Comparison of ENCODE assay signal across 8 cellular contexts in the genomic region with DNA sequence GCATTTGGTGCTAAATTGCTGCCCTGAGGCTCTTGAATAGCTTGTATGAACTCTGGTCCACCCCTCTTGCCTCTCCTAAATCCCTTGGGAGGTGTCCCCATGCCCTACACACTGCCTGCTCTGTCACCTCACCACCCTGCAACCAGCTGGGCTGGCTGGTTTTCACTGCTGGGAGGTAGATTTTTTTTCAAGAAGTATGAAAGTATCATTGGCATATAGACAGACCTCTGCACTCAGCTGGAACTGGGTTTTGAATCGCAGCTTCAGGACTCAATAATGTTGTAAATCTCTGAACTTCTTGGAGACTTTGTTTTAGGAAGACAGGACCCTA.
DNase-seq lines count a peak whose midpoint lies in the region; ATAC-seq and TF ChIP-seq lines count a peak whose summit lies in the region.

No MANE protein-coding gene starts in this region.

- H3K36me3 ChIP-seq in HCT116 (ENCODE audit: control insufficient read depth in 1 of 2, insufficient read depth in 2 of 2, low read length in 2 of 2) = no peaks in the 10 kb centered on the region

- H3K4me3 ChIP-seq in HCT116 (replicated peaks in 1 of 2; ENCODE audit: low read depth in 1 of 2, low read length in 2 of 2) = peak overlapping the region in 1 of 2 experiments; percentile 23; a peak in 1 of 4 replicates

- H2AFZ ChIP-seq in HCT116 (ENCODE audit: low read depth, low read length, poor library complexity, severe bottlenecking) = no peak overlapping the region

- no peaks in the 10 kb centered on the region for H4K20me1 ChIP-seq in HCT116 (ENCODE audit: insufficient read depth)

- peaks cover 62 to 75% of the 10 kb centered on the region in 2 experiments for H3K4me1 ChIP-seq in HCT116 (ENCODE audit: control insufficient read depth in 1 of 2, insufficient read depth in 2 of 2, low read length in 2 of 2)

- intact Hi-C loops in Calu3 (cut with micrococcal nuclease; ENCODE audit: unreplicated experiment) = loop anchor here (5.0 kb wide), 1 partner anchor 84 kb away; no protein-coding TSS in a partner anchor
- intact Hi-C loops in HCT116 (cut with micrococcal nuclease) = loop anchor here (2.0 to 5.0 kb wide), 2 partner anchors 184 to 310 kb away; a partner anchor contains a TSS
- intact Hi-C loops in activated T-helper 2 cell treated with anti-CD3 and anti-CD28 coated beads, Interferon-gamma antibody, Interleukin-2, Interleukin-4, amounts not matched to agents 10 μg/mL and 5 μg/mL and 100 μg/mL, durations not matched to agents 14 hours and 24 hours and 36 hours (cut with micrococcal nuclease) = loop anchor here (1.0 to 5.0 kb wide), 6 partner anchors 22 to 198 kb away; no protein-coding TSS in a partner anchor
- intact Hi-C loops in natural killer cell (cut with micrococcal nuclease) = no loop called here
- intact Hi-C loops in CD14-positive monocyte (cut with micrococcal nuclease) = no loop called here

- peak overlapping the region; percentile 36 for H3K9ac ChIP-seq in HCT116 (ENCODE audit: low read length)

- TF ChIP-seq CTCF in Calu3 (IDR thresholded peaks at IDR 0.05; ENCODE audit: unreplicated experiment) (no peak), HCT116 (IDR thresholded peaks at IDR 0.05 in 2 of 3, conservative IDR thresholded peaks at IDR 0.05 in 1 of 3; ENCODE audit: borderline replicate concordance in 1 of 3, insufficient read depth in 1 of 3, low read depth in 2 of 3, low read length in 2 of 3) (no peak), natural killer cell (IDR thresholded peaks at IDR 0.05) (no peak), CD14-positive monocyte (IDR thresholded peaks at IDR 0.05) (no peak)

- H3K27me3 ChIP-seq in HCT116 (ENCODE audit: insufficient read depth, low read length) = no peaks in the 10 kb centered on the region

- H3K4me1 Mint-ChIP-seq in Calu3 (ENCODE audit: low read depth, unreplicated experiment) (peaks cover 51% of the 10 kb centered on the region), natural killer cell (peaks cover 45 to 72% of the 10 kb centered on the region in 2 donors), CD14-positive monocyte (peaks cover 51% of the 10 kb centered on the region)
- H3K4me1 Mint-ChIP-seq in activated T-helper 2 cell treated with anti-CD3 and anti-CD28 coated beads, Interferon-gamma antibody, Interleukin-2, Interleukin-4, amounts not matched to agents 10 μg/mL and 5 μg/mL and 100 μg/mL, durations not matched to agents 14 hours and 24 hours and 36 hours (ENCODE audit: low read depth) = peaks cover 79% of the 10 kb centered on the region

- no peaks in the 10 kb centered on the region for H3K27me3 Mint-ChIP-seq in Calu3 (ENCODE audit: unreplicated experiment)
- no peaks in the 10 kb centered on the region for H3K27me3 Mint-ChIP-seq in activated T-helper 2 cell treated with anti-CD3 and anti-CD28 coated beads, Interferon-gamma antibody, Interleukin-2, Interleukin-4, amounts not matched to agents 10 μg/mL and 5 μg/mL and 100 μg/mL, durations not matched to agents 14 hours and 24 hours and 36 hours (ENCODE audit: low read depth)
- peaks cover 40 to 83% of the 10 kb centered on the region in 2 donors for H3K27me3 Mint-ChIP-seq in natural killer cell (ENCODE audit: low read depth in 2 of 2)
- peaks cover 0 to 13% (median 2%) of the 10 kb centered on the region in 3 donors for H3K27me3 Mint-ChIP-seq in CD14-positive monocyte (ENCODE audit: low read depth in 3 of 3)

- TF ChIP-seq RAD21 in HCT116 (IDR thresholded peaks at IDR 0.05; ENCODE audit: low read depth) = no peak

- H3K9me3 Mint-ChIP-seq in Calu3 (ENCODE audit: low read depth, unreplicated experiment) = no peaks in the 10 kb centered on the region
- H3K9me3 Mint-ChIP-seq in activated T-helper 2 cell treated with anti-CD3 and anti-CD28 coated beads, Interferon-gamma antibody, Interleukin-2, Interleukin-4, amounts not matched to agents 10 μg/mL and 5 μg/mL and 100 μg/mL, durations not matched to agents 14 hours and 24 hours and 36 hours = no peaks in the 10 kb centered on the region
- H3K9me3 Mint-ChIP-seq in natural killer cell = no peaks in the 10 kb centered on the region
- H3K9me3 Mint-ChIP-seq in CD14-positive monocyte = peaks cover 0 to 7% (median 4%) of the 10 kb centered on the region in 7 donors

- POLR2A ChIA-PET in HCT116 (lab: Charles Lee) = no interaction called here

- RAD21 ChIA-PET in HCT116 (lab: Charles Lee; ENCODE audit: low non-redundant PET in 1 of 2, low total read pairs in 2 of 2, uncharacterized antibody in 2 of 2, unreplicated experiment in 2 of 2) = interaction anchor here (0.6 to 2.5 kb wide), 4 partner anchors 142 to 198 kb away, joined by 5 to 15 read pairs (median 10); a partner anchor contains a TSS

- H3K9me2 ChIP-seq in HCT116 (ENCODE audit: insufficient read depth) = no peaks in the 10 kb centered on the region

- H3K27ac Mint-ChIP-seq in Calu3 (ENCODE audit: unreplicated experiment) (peak overlapping the region; percentile 89), natural killer cell (peak overlapping the region in 1 of 2 donors; percentile 43), CD14-positive monocyte (peak overlapping the region in 3 of 7 donors; percentile 5 to 67 (median 28))
- peak overlapping the region; percentile 99 for H3K27ac Mint-ChIP-seq in activated T-helper 2 cell treated with anti-CD3 and anti-CD28 coated beads, Interferon-gamma antibody, Interleukin-2, Interleukin-4, amounts not matched to agents 10 μg/mL and 5 μg/mL and 100 μg/mL, durations not matched to agents 14 hours and 24 hours and 36 hours

- TF ChIP-seq POLR2A in HCT116 (IDR thresholded peaks at IDR 0.05; ENCODE audit: borderline replicate concordance, extremely low read depth, insufficient read depth, insufficient read length) = no peak

- no peaks in the 10 kb centered on the region for H3K9me3 ChIP-seq in HCT116 (ENCODE audit: control insufficient read depth in 1 of 2, insufficient read depth in 1 of 2, low read depth in 1 of 2, low read length in 2 of 2)

- H3K79me2 ChIP-seq in HCT116 (ENCODE audit: insufficient read depth, low read length) = peaks cover 26% of the 10 kb centered on the region; the same call in 1 of the 2 replicates

- ATAC-seq in HCT116 = no peak
- ATAC-seq in natural killer cell = peak in 2 of 3 donors; percentile 2 to 3
- ATAC-seq in HG02852 (IDR thresholded peaks at IDR 0.05; ENCODE audit: unreplicated experiment) = no peak
- no peak for ATAC-seq in HG03469 (IDR thresholded peaks at IDR 0.05; ENCODE audit: unreplicated experiment)
- no peak for ATAC-seq in HG03460 (IDR thresholded peaks at IDR 0.05; ENCODE audit: unreplicated experiment)

- H3K27ac ChIP-seq in HCT116 (ENCODE audit: low read depth, low read length) = peak overlapping the region; percentile 86

- no peak for DNase-seq in Calu3
- DNase-seq in HCT116 (ENCODE audit: low read depth, low spot score) = no peak
- no peak for DNase-seq in activated T-helper 2 cell treated with anti-CD3 and anti-CD28 coated beads, Interferon-gamma antibody, Interleukin-2, Interleukin-4, amounts not matched to agents 10 μg/mL and 5 μg/mL and 100 μg/mL, durations not matched to agents 14 hours and 24 hours and 36 hours (ENCODE audit: low spot score)
- no peak for DNase-seq in natural killer cell
- no peak for DNase-seq in CD14-positive monocyte (ENCODE audit: low spot score)

- H3K4me2 ChIP-seq in HCT116 (ENCODE audit: low read length) = peak overlapping the region; percentile 70

- H3K36me3 Mint-ChIP-seq in Calu3 (ENCODE audit: insufficient read depth, unreplicated experiment) (no peaks in the 10 kb centered on the region), natural killer cell (no peaks in the 10 kb centered on the region), CD14-positive monocyte (peaks cover 2 to 5% of the 10 kb centered on the region in 2 donors)
- H3K36me3 Mint-ChIP-seq in activated T-helper 2 cell treated with anti-CD3 and anti-CD28 coated beads, Interferon-gamma antibody, Interleukin-2, Interleukin-4, amounts not matched to agents 10 μg/mL and 5 μg/mL and 100 μg/mL, durations not matched to agents 14 hours and 24 hours and 36 hours (ENCODE audit: low read depth) = peaks cover 29% of the 10 kb centered on the region

- BruUV-seq in Calu3 (replicated peaks; lab: Mats Ljungman, UMichigan) = no TSS peak
- no TSS peak for BruUV-seq in HCT116 (replicated peaks; lab: Mats Ljungman, UMichigan)

- CTCF ChIA-PET in Calu3 (lab: Charles Lee) (interaction anchor here (1.8 to 2.9 kb wide), 3 partner anchors 28 to 198 kb away, joined by 4 to 33 read pairs (median 11); no protein-coding TSS in a partner anchor), HCT116 (lab: Charles Lee) (interaction anchor here (0.7 to 4.2 kb wide), 7 partner anchors 13 to 311 kb away, joined by 3 to 57 read pairs (median 6); no protein-coding TSS in a partner anchor)

- H3K4me3 Mint-ChIP-seq in Calu3 (ENCODE audit: low read depth, unreplicated experiment) (no peak overlapping the region), natural killer cell (no peak overlapping the region), CD14-positive monocyte (no peak overlapping the region)
- H3K4me3 Mint-ChIP-seq in activated T-helper 2 cell treated with anti-CD3 and anti-CD28 coated beads, Interferon-gamma antibody, Interleukin-2, Interleukin-4, amounts not matched to agents 10 μg/mL and 5 μg/mL and 100 μg/mL, durations not matched to agents 14 hours and 24 hours and 36 hours (ENCODE audit: low read depth) = no peak overlapping the region

TF ChIP-seq in HCT116, 20 proteins besides CTCF, POLR2A, EP300 and RAD21:
- TF ChIP-seq ELF1 (IDR thresholded peaks at IDR 0.05; ENCODE audit: borderline replicate concordance, low read depth) (no peak), EGR1 (IDR thresholded peaks at IDR 0.05; ENCODE audit: low read depth) (peak; percentile 8; the same call in 1 of the 2 replicates)

Comparison
In these comparisons a context has a peak if more than half of its experiments do, and no peak if none do; other contexts are left out.
1. ATAC-seq: peak in natural killer cell (2 of 3); none in HCT116 (single experiment), HG02852 (single experiment), HG03469 (single experiment) and HG03460 (single experiment).
2. intact Hi-C loops: an anchor here in Calu3 (5.0 kb wide), HCT116 (2.0 to 5.0 kb wide) and activated T-helper 2 cell treated with anti-CD3 and anti-CD28 coated beads, Interferon-gamma antibody, Interleukin-2, Interleukin-4, amounts not matched to agents 10 μg/mL and 5 μg/mL and 100 μg/mL, durations not matched to agents 14 hours and 24 hours and 36 hours (1.0 to 5.0 kb wide); none called in natural killer cell and CD14-positive monocyte.